17 cellular contexts compared by ENCODE assay signal in the genomic region with DNA sequence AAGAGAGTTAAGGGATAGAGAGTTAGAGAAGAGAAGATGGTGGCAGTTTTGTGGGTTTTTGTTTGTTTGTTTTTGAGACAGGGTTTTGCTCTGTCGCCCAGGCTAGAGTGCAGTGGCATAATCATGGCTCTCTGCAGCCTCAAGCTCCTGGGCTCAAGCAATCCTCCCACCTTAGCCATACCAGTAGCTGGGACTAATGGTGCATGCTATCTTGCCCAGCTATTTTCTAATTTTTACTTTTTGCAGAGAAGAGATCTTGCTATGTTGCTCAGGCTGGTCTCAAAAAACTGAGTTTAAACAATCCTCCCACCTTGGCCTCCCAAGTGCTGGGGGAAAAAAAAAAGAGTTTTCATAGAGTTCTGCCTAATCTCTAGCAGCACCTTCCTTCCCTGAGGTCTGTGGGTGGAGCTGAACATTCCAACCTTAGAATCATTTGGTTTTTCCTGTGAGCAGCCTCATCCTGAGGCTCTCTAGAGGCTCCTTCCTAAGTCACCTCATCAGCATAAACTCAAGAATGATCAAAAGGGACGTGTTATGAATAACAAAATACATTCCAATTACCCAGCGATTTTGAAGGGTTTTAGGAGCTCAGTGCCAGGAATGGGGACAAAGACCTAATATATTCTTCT.
"Had no signal": no experiment of that assay in that cellular context is flagged by ENCODE, and none has a peak within 500 bp of the region (broad histone marks: within the 10 kb centered on the region; RNA-seq: fewer than 3 reads in every experiment).

No MANE protein-coding gene starts in this region.

- H3K4me1 ChIP-seq: tibial artery, uterus had no signal

- H3K9me3 ChIP-seq: neutrophil, tibial artery, uterus had no signal

- H3K4me3 Mint-ChIP-seq: activated CD4-positive, alpha-beta T cell treated with anti-CD3 and anti-CD28 coated beads for 36 hours; activated CD8-positive, alpha-beta T cell treated with anti-CD3 and anti-CD28 coated beads for 36 hours; activated naive CD8-positive, alpha-beta T cell; mesothelial cell of epicardium had no signal

- H3K9me3 Mint-ChIP-seq: activated CD8-positive, alpha-beta T cell treated with anti-CD3 and anti-CD28 coated beads for 36 hours; mesothelial cell of epicardium had no signal

- DNase-seq: activated CD4-positive, alpha-beta T cell treated with anti-CD3 and anti-CD28 coated beads for 36 hours; activated CD8-positive, alpha-beta T cell treated with anti-CD3 and anti-CD28 coated beads for 36 hours; activated gamma-delta T cell; activated T-cell treated with anti-CD3 and anti-CD28 coated beads, Interleukin-2, amount 50 U/mL, for 48 hours; amygdala; hippocampal formation; stimulated activated CD4-positive, alpha-beta T cell treated with anti-CD3 and anti-CD28 coated beads, Interleukin-4, amount 100 ng/mL, for 24 hours; stimulated activated naive CD4-positive, alpha-beta T cell; T-helper 1 cell; T1000; tibial artery; uterus had no signal

- ATAC-seq: activated CD4-positive, alpha-beta T cell treated with anti-CD3 and anti-CD28 coated beads for 36 hours; activated CD8-positive, alpha-beta T cell treated with anti-CD3 and anti-CD28 coated beads for 36 hours had no signal

- H3K36me3 Mint-ChIP-seq: activated naive CD8-positive, alpha-beta T cell; mesothelial cell of epicardium had no signal

- H3K4me1 Mint-ChIP-seq: activated CD4-positive, alpha-beta T cell treated with anti-CD3 and anti-CD28 coated beads for 36 hours had no signal

- H3K27me3 ChIP-seq: neutrophil, tibial artery, uterus had no signal

- H3K36me3 ChIP-seq: neutrophil, tibial artery, uterus had no signal

- H3K4me3 ChIP-seq: skin epidermis, tibial artery, uterus had no signal

- H3K27ac ChIP-seq: neutrophil, skin epidermis, tibial artery, uterus, VCaP had no signal

- H3K27ac Mint-ChIP-seq: activated CD4-positive, alpha-beta T cell treated with anti-CD3 and anti-CD28 coated beads for 36 hours; activated CD8-positive, alpha-beta T cell treated with anti-CD3 and anti-CD28 coated beads for 36 hours; activated naive CD8-positive, alpha-beta T cell; mesothelial cell of epicardium had no signal

- H3K27me3 Mint-ChIP-seq: activated CD4-positive, alpha-beta T cell treated with anti-CD3 and anti-CD28 coated beads for 36 hours; activated CD8-positive, alpha-beta T cell treated with anti-CD3 and anti-CD28 coated beads for 36 hours; activated naive CD8-positive, alpha-beta T cell had no signal
